31 cellular contexts compared by ENCODE assay signal in genomic region chr6:84605308-84605707, GRCh38.
"Had no signal": no experiment of that assay in that cellular context is flagged by ENCODE, and none has a peak within 500 bp of the region (broad histone marks: within the 10 kb centered on the region; RNA-seq: fewer than 3 reads in every experiment).

No MANE protein-coding gene starts in this region.

- H3K9me3 Mint-ChIP-seq: activated B cell treated with CpG ODN at 0.5 μM for 24 hours; activated naive CD4-positive, alpha-beta T cell treated with anti-CD3 and anti-CD28 coated beads, Interleukin-2, amount 10 ng/mL, durations not matched to agents 7 days and 5 days; activated T-cell treated with anti-CD3 and anti-CD28 coated beads, Interleukin-2, amount 50 U/mL, for 24 hours; dendritic cell treated with granulocyte-macrophage colony-stimulating factor and Interleukin-4, amounts not matched to agents 40 ng/mL and 50 ng/mL, for 4 days; T-helper 2 cell treated with Interferon-gamma antibody and Interleukin-4, amounts not matched to agents 5 μg/mL and 100 μg/mL, for 36 hours had no signal

- H3K27ac ChIP-seq: brain microvascular endothelial cell, coronary artery, dorsolateral prefrontal cortex, esophagus squamous epithelium, WERI-Rb-1 had no signal

- H3K36me3 ChIP-seq: brain microvascular endothelial cell, esophagus squamous epithelium, WERI-Rb-1 had no signal

- H3K27me3 Mint-ChIP-seq: activated B cell treated with CpG ODN at 0.5 μM for 24 hours; activated CD8-positive, alpha-beta memory T cell treated with anti-CD3 and anti-CD28 coated beads, Interleukin-2, amount 10 ng/mL, durations not matched to agents 7 days and 5 days; activated naive CD4-positive, alpha-beta T cell treated with anti-CD3 and anti-CD28 coated beads, Interleukin-2, amount 10 ng/mL, durations not matched to agents 7 days and 5 days; activated naive CD8-positive, alpha-beta T cell treated with anti-CD3 and anti-CD28 coated beads, Interleukin-2, amount 10 ng/mL, durations not matched to agents 7 days and 5 days; activated T-cell treated with anti-CD3 and anti-CD28 coated beads, Interleukin-2, amount 50 U/mL, for 24 hours; central memory CD8-positive, alpha-beta T cell; dendritic cell treated with granulocyte-macrophage colony-stimulating factor and Interleukin-4, amounts not matched to agents 40 ng/mL and 50 ng/mL, for 4 days; T-helper 17 cell had no signal

- H3K4me1 Mint-ChIP-seq: activated B cell treated with CpG ODN at 0.5 μM for 24 hours; activated CD8-positive, alpha-beta memory T cell treated with anti-CD3 and anti-CD28 coated beads, Interleukin-2, amount 10 ng/mL, durations not matched to agents 7 days and 5 days; activated naive CD4-positive, alpha-beta T cell treated with anti-CD3 and anti-CD28 coated beads, Interleukin-2, amount 10 ng/mL, durations not matched to agents 7 days and 5 days; central memory CD8-positive, alpha-beta T cell; T-helper 17 cell had no signal

- H3K9me3 ChIP-seq: esophagus squamous epithelium had no signal

- H3K27ac Mint-ChIP-seq: activated B cell treated with CpG ODN at 0.5 μM for 24 hours; activated CD8-positive, alpha-beta memory T cell treated with anti-CD3 and anti-CD28 coated beads, Interleukin-2, amount 10 ng/mL, durations not matched to agents 7 days and 5 days; activated CD8-positive, alpha-beta T cell treated with anti-CD3 and anti-CD28 coated beads, Interleukin-2, amount 10 ng/mL, durations not matched to agents 7 days and 5 days; activated naive CD4-positive, alpha-beta T cell treated with anti-CD3 and anti-CD28 coated beads, Interleukin-2, amount 10 ng/mL, durations not matched to agents 7 days and 5 days; activated naive CD4-positive, alpha-beta T cell treated with anti-CD3 and anti-CD28 coated beads, Interleukin-2, amount 50 U/mL, for 72 hours; activated naive CD8-positive, alpha-beta T cell treated with anti-CD3 and anti-CD28 coated beads, Interleukin-2, amount 10 ng/mL, durations not matched to agents 7 days and 5 days; activated T-cell treated with anti-CD3 and anti-CD28 coated beads, Interleukin-2, amount 50 U/mL, for 24 hours; activated T-cell treated with anti-CD3 and anti-CD28 coated beads, Interleukin-2, amount 50 U/mL, for 72 hours; dendritic cell treated with granulocyte-macrophage colony-stimulating factor and Interleukin-4, amounts not matched to agents 40 ng/mL and 50 ng/mL, for 4 days; endodermal cell; T-helper 17 cell; T-helper 2 cell treated with Interferon-gamma antibody and Interleukin-4, amounts not matched to agents 5 μg/mL and 100 μg/mL, for 36 hours had no signal

- H3K36me3 Mint-ChIP-seq: activated CD8-positive, alpha-beta memory T cell treated with anti-CD3 and anti-CD28 coated beads, Interleukin-2, amount 10 ng/mL, durations not matched to agents 7 days and 5 days; activated naive CD4-positive, alpha-beta T cell treated with anti-CD3 and anti-CD28 coated beads, Interleukin-2, amount 10 ng/mL, durations not matched to agents 7 days and 5 days; activated naive CD4-positive, alpha-beta T cell treated with anti-CD3 and anti-CD28 coated beads, Interleukin-2, amount 50 U/mL, for 72 hours; activated naive CD8-positive, alpha-beta T cell treated with anti-CD3 and anti-CD28 coated beads, Interleukin-2, amount 10 ng/mL, durations not matched to agents 7 days and 5 days had no signal

- H3K4me3 ChIP-seq: coronary artery, dorsolateral prefrontal cortex, esophagus squamous epithelium had no signal

- H3K4me3 Mint-ChIP-seq: activated B cell treated with CpG ODN at 0.5 μM for 24 hours; activated CD8-positive, alpha-beta memory T cell treated with anti-CD3 and anti-CD28 coated beads, Interleukin-2, amount 10 ng/mL, durations not matched to agents 7 days and 5 days; activated CD8-positive, alpha-beta T cell treated with anti-CD3 and anti-CD28 coated beads, Interleukin-2, amount 10 ng/mL, durations not matched to agents 7 days and 5 days; activated naive CD4-positive, alpha-beta T cell treated with anti-CD3 and anti-CD28 coated beads, Interleukin-2, amount 10 ng/mL, durations not matched to agents 7 days and 5 days; activated naive CD8-positive, alpha-beta T cell treated with anti-CD3 and anti-CD28 coated beads, Interleukin-2, amount 10 ng/mL, durations not matched to agents 7 days and 5 days; activated T-cell treated with anti-CD3 and anti-CD28 coated beads, Interleukin-2, amount 50 U/mL, for 24 hours; activated T-cell treated with anti-CD3 and anti-CD28 coated beads, Interleukin-2, amount 50 U/mL, for 72 hours; central memory CD8-positive, alpha-beta T cell; dendritic cell treated with granulocyte-macrophage colony-stimulating factor and Interleukin-4, amounts not matched to agents 40 ng/mL and 50 ng/mL, for 4 days; endodermal cell; T-helper 17 cell; T-helper 2 cell treated with Interferon-gamma antibody and Interleukin-4, amounts not matched to agents 5 μg/mL and 100 μg/mL, for 36 hours had no signal

- DNase-seq: activated B cell treated with CpG ODN at 0.5 μM for 24 hours; activated CD4-positive, alpha-beta T cell treated with anti-CD3 and anti-CD28 coated beads for 48 hours; activated CD4-positive, alpha-beta T cell treated with anti-CD3 and anti-CD28 coated beads, Interleukin-2, amount 50 U/mL, for 1 hour; activated CD4-positive, alpha-beta T cell treated with anti-CD3 and anti-CD28 coated beads, Interleukin-2, amount 50 U/mL, for 48 hours; activated CD8-positive, alpha-beta memory T cell treated with anti-CD3 and anti-CD28 coated beads, Interleukin-2, amount 10 ng/mL, durations not matched to agents 7 days and 5 days; activated CD8-positive, alpha-beta memory T cell treated with anti-CD3 and anti-CD28 coated beads, Interleukin-2, amount 50 U/mL, for 4 hours; activated CD8-positive, alpha-beta T cell treated with anti-CD3 and anti-CD28 coated beads, Interleukin-2, amount 10 ng/mL, durations not matched to agents 7 days and 5 days; activated gamma-delta T cell; activated naive CD4-positive, alpha-beta T cell; activated naive CD4-positive, alpha-beta T cell treated with anti-CD3 and anti-CD28 coated beads, Interleukin-2, amount 10 ng/mL, durations not matched to agents 7 days and 5 days; activated naive CD8-positive, alpha-beta T cell treated with anti-CD3 and anti-CD28 coated beads, Interleukin-2, amount 10 ng/mL, durations not matched to agents 7 days and 5 days; activated T-cell treated with anti-CD3 and anti-CD28 coated beads, Interleukin-2, amount 50 U/mL, for 24 hours; activated T-cell treated with anti-CD3 and anti-CD28 coated beads, Interleukin-2, amount 50 U/mL, for 72 hours; amniotic stem cell; anterior cingulate cortex; brain microvascular endothelial cell; effector memory CD4-positive, alpha-beta T cell; endodermal cell; esophagus squamous epithelium; foreskin fibroblast; head of caudate nucleus; T-helper 1 cell; T-helper 17 cell; T1000; WERI-Rb-1 had no signal

- H3K4me1 ChIP-seq: esophagus squamous epithelium had no signal

- H3K27me3 ChIP-seq: brain microvascular endothelial cell, dorsolateral prefrontal cortex, esophagus squamous epithelium had no signal
